In genomic region chr3:11643212-11644087, GRCh38 we compare ENCODE assay signal across 8 cellular contexts. TPM values are rescaled to one million over a fixed set of nuclear protein-coding genes. Genes with fewer than 3 reads are reported as not detected.
A peak's percentile ranks its signal among the peaks of the same experiment; 100 is the strongest.
DNase-seq lines count a peak whose midpoint lies in the region; ATAC-seq, FAIRE-seq and TF ChIP-seq lines count a peak whose summit lies in the region.

A gene with protein sequence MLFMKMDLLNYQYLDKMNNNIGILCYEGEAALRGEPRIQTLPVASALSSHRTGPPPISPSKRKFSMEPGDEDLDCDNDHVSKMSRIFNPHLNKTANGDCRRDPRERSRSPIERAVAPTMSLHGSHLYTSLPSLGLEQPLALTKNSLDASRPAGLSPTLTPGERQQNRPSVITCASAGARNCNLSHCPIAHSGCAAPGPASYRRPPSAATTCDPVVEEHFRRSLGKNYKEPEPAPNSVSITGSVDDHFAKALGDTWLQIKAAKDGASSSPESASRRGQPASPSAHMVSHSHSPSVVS (minus strand): TSS chr3:11643915. CDS start chr3:11643518, 397 bp downstream.

- H3K9me3 Mint-ChIP-seq in activated T-cell treated with anti-CD3 and anti-CD28 coated beads, Interleukin-2, amount 50 U/mL, for 4 hours = no peaks in the 10 kb centered on the region

- no peaks in the 10 kb centered on the region for H3K27me3 Mint-ChIP-seq in activated T-cell treated with anti-CD3 and anti-CD28 coated beads, Interleukin-2, amount 50 U/mL, for 4 hours (ENCODE audit: low read depth)

- no peaks in the 10 kb centered on the region for H3K27me3 ChIP-seq in muscle layer of colon (ENCODE audit: control insufficient read depth in 1 of 2, insufficient read depth in 2 of 2, low read length in 2 of 2)

- peaks cover 40% of the 10 kb centered on the region for H3K4me1 Mint-ChIP-seq in activated T-cell treated with anti-CD3 and anti-CD28 coated beads, Interleukin-2, amount 50 U/mL, for 4 hours (ENCODE audit: low read depth)

- peak within 1 kb of the TSS; percentile 93 for H3K9ac ChIP-seq in muscle layer of colon (ENCODE audit: low read length)

- peak within 1 kb of the TSS; percentile 100 for H3K4me3 Mint-ChIP-seq in activated T-cell treated with anti-CD3 and anti-CD28 coated beads, Interleukin-2, amount 50 U/mL, for 4 hours

- DNase-seq in COR-L47 (lab: John Stamatoyannopoulos, UW) (peak; percentile 58), HTR-8/SVneo (ENCODE audit: insufficient read length, low spot score) (peak; percentile 70)
- peak; percentile 58 for DNase-seq in activated T-cell treated with anti-CD3 and anti-CD28 coated beads, Interleukin-2, amount 50 U/mL, for 4 hours
- peak; percentile 30 to 34 for DNase-seq in stimulated activated CD8-positive, alpha-beta memory T cell treated with anti-CD3 and anti-CD28 coated beads, Interleukin-7, amount 100 ng/mL, for 1 hour (ENCODE audit: low read depth in 2 of 2)

- H3K4me3 ChIP-seq in muscle layer of colon (ENCODE audit: low read depth in 1 of 2, low read length in 2 of 2) = peak within 1 kb of the TSS; percentile 44 to 91

- FAIRE-seq in HTR-8/SVneo (lab: Jason Lieb, UNC) = no peak

- H3K9me3 ChIP-seq in muscle layer of colon (ENCODE audit: low read length) = no peaks in the 10 kb centered on the region

- peak within 1 kb of the TSS; percentile 82 for H3K27ac ChIP-seq in muscle layer of colon (ENCODE audit: low read depth, low read length)

- peaks cover 4% of the 10 kb centered on the region for H3K36me3 Mint-ChIP-seq in activated T-cell treated with anti-CD3 and anti-CD28 coated beads, Interleukin-2, amount 50 U/mL, for 4 hours (ENCODE audit: insufficient read depth)

- peaks cover 29% of the 10 kb centered on the region for H3K4me1 ChIP-seq in muscle layer of colon (ENCODE audit: insufficient read depth, low read length)

- ATAC-seq in GM21367 (IDR thresholded peaks at IDR 0.05; ENCODE audit: unreplicated experiment) (peak; percentile 59), esophagus mucosa (peak; percentile 81)
- ATAC-seq in activated T-cell treated with anti-CD3 and anti-CD28 coated beads, Interleukin-2, amount 50 U/mL, for 4 hours = peak; percentile 82 to 88

- H3K36me3 ChIP-seq in muscle layer of colon (ENCODE audit: insufficient read depth, low read length) = no peaks in the 10 kb centered on the region

TF ChIP-seq in PFSK-1, 5 proteins besides CTCF, POLR2A, EP300 and RAD21:
- TF ChIP-seq FOXP2 (optimal IDR thresholded peaks at IDR 0.05; ENCODE audit: borderline replicate concordance, extremely low read depth, extremely low read length, insufficient read depth) (peak; percentile 41), TAF1 (IDR thresholded peaks at IDR 0.05; ENCODE audit: borderline replicate concordance, insufficient read depth, low read length) (peak; percentile 80; the same call in 1 of the 2 replicates), POLR2AphosphoS5 (IDR thresholded peaks at IDR 0.05; ENCODE audit: low read depth, low read length) (peak; percentile 77; the same call in 1 of the 2 replicates), SIN3A (IDR thresholded peaks at IDR 0.05; ENCODE audit: borderline replicate concordance, insufficient read depth, low read length) (peak; percentile 75; the same call in 1 of the 2 replicates)
- TF ChIP-seq, protein P1, sequence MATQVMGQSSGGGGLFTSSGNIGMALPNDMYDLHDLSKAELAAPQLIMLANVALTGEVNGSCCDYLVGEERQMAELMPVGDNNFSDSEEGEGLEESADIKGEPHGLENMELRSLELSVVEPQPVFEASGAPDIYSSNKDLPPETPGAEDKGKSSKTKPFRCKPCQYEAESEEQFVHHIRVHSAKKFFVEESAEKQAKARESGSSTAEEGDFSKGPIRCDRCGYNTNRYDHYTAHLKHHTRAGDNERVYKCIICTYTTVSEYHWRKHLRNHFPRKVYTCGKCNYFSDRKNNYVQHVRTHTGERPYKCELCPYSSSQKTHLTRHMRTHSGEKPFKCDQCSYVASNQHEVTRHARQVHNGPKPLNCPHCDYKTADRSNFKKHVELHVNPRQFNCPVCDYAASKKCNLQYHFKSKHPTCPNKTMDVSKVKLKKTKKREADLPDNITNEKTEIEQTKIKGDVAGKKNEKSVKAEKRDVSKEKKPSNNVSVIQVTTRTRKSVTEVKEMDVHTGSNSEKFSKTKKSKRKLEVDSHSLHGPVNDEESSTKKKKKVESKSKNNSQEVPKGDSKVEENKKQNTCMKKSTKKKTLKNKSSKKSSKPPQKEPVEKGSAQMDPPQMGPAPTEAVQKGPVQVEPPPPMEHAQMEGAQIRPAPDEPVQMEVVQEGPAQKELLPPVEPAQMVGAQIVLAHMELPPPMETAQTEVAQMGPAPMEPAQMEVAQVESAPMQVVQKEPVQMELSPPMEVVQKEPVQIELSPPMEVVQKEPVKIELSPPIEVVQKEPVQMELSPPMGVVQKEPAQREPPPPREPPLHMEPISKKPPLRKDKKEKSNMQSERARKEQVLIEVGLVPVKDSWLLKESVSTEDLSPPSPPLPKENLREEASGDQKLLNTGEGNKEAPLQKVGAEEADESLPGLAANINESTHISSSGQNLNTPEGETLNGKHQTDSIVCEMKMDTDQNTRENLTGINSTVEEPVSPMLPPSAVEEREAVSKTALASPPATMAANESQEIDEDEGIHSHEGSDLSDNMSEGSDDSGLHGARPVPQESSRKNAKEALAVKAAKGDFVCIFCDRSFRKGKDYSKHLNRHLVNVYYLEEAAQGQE (IDR thresholded peaks at IDR 0.05; ENCODE audit: insufficient read depth in 1 of 2, low read depth in 2 of 2, low read length in 2 of 2) = peak in 1 of 2 experiments; percentile 46; a peak in 1 of 4 replicates

RNA-seq across cellular contexts. Expression of the gene that starts here (rescaled TPM):
- polyA plus RNA-seq in PFSK-1 (2012; ENCODE audit: insufficient read length, low read depth) = 31.5 TPM
- total RNA-seq in activated T-cell treated with anti-CD3 and anti-CD28 coated beads, Interleukin-2, amount 50 U/mL, for 4 hours = 10 to 100 TPM; 26.0 to 30.0 (median 28.5) TPM
- 36.3 TPM for total RNA-seq in esophagus mucosa

Comparison
In these comparisons a context has a peak if more than half of its experiments do, and no peak if none do; other contexts are left out.
1. Peak in every context shown above with its lines: DNase-seq, ATAC-seq, H3K4me3 ChIP-seq and H3K27ac ChIP-seq.